8 cellular contexts compared by ENCODE assay signal in genomic region chr2:174633621-174633927, GRCh38. TPM values are rescaled to one million over a fixed set of nuclear protein-coding genes. Genes with fewer than 3 reads are reported as not detected.
DNase-seq lines count a peak whose midpoint lies in the region; ATAC-seq and TF ChIP-seq lines count a peak whose summit lies in the region.

No MANE protein-coding gene starts in this region.

- peaks cover 70% of the 10 kb centered on the region for H3K4me1 Mint-ChIP-seq in CD8-positive, alpha-beta T cell (ENCODE audit: low read depth)
- peaks cover 56% of the 10 kb centered on the region for H3K4me1 Mint-ChIP-seq in endothelial cell (ENCODE audit: unreplicated experiment)

- peak overlapping the region; percentile 61 for H3K4me2 ChIP-seq in osteoblast (ENCODE audit: insufficient read depth, low read length)

- ATAC-seq in CD8-positive, alpha-beta T cell, result no peak
- no peak for ATAC-seq in GM21786 (IDR thresholded peaks at IDR 0.05; ENCODE audit: unreplicated experiment)
- ATAC-seq in esophagus mucosa, result no peak

- intact Hi-C loops in CD8-positive, alpha-beta T cell (cut with DNase I, micrococcal nuclease), result loop anchor here (1.0 to 2.0 kb wide), 3 partner anchors 36 to 55 kb away; partner anchors contain the start of gene WIPF1 (in 1 of the 2)

- H4K20me1 ChIP-seq in osteoblast (ENCODE audit: insufficient read depth, low read length), result no peaks in the 10 kb centered on the region

- peaks cover 48% of the 10 kb centered on the region for H3K36me3 Mint-ChIP-seq in CD8-positive, alpha-beta T cell
- peaks cover 10% of the 10 kb centered on the region for H3K36me3 Mint-ChIP-seq in endothelial cell (ENCODE audit: low read depth, unreplicated experiment)

- H3K4me1 ChIP-seq in CD8-positive, alpha-beta T cell (ENCODE audit: insufficient read depth, low read length), result peaks cover 53% of the 10 kb centered on the region
- H3K4me1 ChIP-seq in osteoblast (ENCODE audit: insufficient read depth, low read length), result peaks cover 66% of the 10 kb centered on the region

- no peaks in the 10 kb centered on the region for H3K9me3 Mint-ChIP-seq in CD8-positive, alpha-beta T cell
- H3K9me3 Mint-ChIP-seq in endothelial cell (ENCODE audit: unreplicated experiment), result no peaks in the 10 kb centered on the region

- H3K27me3 ChIP-seq in CD8-positive, alpha-beta T cell (ENCODE audit: insufficient read depth, low read length), result no peaks in the 10 kb centered on the region
- no peaks in the 10 kb centered on the region for H3K27me3 ChIP-seq in osteoblast (ENCODE audit: insufficient read depth, low read length)

- H3K36me3 ChIP-seq in CD8-positive, alpha-beta T cell (ENCODE audit: insufficient read depth, low read length), result peaks cover 2% of the 10 kb centered on the region
- peaks cover 4% of the 10 kb centered on the region for H3K36me3 ChIP-seq in osteoblast (ENCODE audit: insufficient read depth, low read length)

- H3K4me3 Mint-ChIP-seq in CD8-positive, alpha-beta T cell, result peak overlapping the region; percentile 95
- no peak overlapping the region for H3K4me3 Mint-ChIP-seq in endothelial cell (ENCODE audit: unreplicated experiment)

- H3K27ac Mint-ChIP-seq in CD8-positive, alpha-beta T cell, result peak overlapping the region; percentile 98
- peak overlapping the region; percentile 92 for H3K27ac Mint-ChIP-seq in endothelial cell (ENCODE audit: unreplicated experiment)

- no peaks in the 10 kb centered on the region for H3K27me3 Mint-ChIP-seq in CD8-positive, alpha-beta T cell (ENCODE audit: low read depth)
- peaks cover 1% of the 10 kb centered on the region for H3K27me3 Mint-ChIP-seq in endothelial cell (ENCODE audit: unreplicated experiment)

- H3K27ac ChIP-seq in CD8-positive, alpha-beta T cell (ENCODE audit: low read depth, low read length), result peak overlapping the region; percentile 49
- H3K27ac ChIP-seq in osteoblast (ENCODE audit: low read depth, low read length), result peak overlapping the region; percentile 83

- no peaks in the 10 kb centered on the region for H3K9me3 ChIP-seq in CD8-positive, alpha-beta T cell (ENCODE audit: low read length)
- no peaks in the 10 kb centered on the region for H3K9me3 ChIP-seq in osteoblast (ENCODE audit: low read depth, low read length)

- no peak for DNase-seq in CD8-positive, alpha-beta T cell
- DNase-seq in MV-4-11 (lab: John Stamatoyannopoulos, UW), result peak; percentile 42
- DNase-seq in endothelial cell (ENCODE audit: low spot score), result peak; percentile 25
- no peak for DNase-seq in osteoblast (ENCODE audit: insufficient read length, low spot score, missing footprints)
- no peak for DNase-seq in stimulated activated naive CD4-positive, alpha-beta T cell treated with Interleukin-2 at 50 U/mL for 16 hours (lab: John Stamatoyannopoulos, UW)
- no peak for DNase-seq in mucosa of gallbladder (ENCODE audit: low spot score)

- POLR2A ChIA-PET in CD8-positive, alpha-beta T cell (lab: Charles Lee), result interaction anchor here (1.0 to 2.8 kb wide), 11 partner anchors 18 to 147 kb away, joined by 3 to 14 read pairs (median 4); partner anchors contain the start of genes GPR155 and WIPF1

- peak overlapping the region; percentile 70 for H2AFZ ChIP-seq in osteoblast (ENCODE audit: low read length)

- CTCF ChIA-PET in CD8-positive, alpha-beta T cell (lab: Charles Lee), result interaction anchor here (0.7 to 3.6 kb wide), 13 partner anchors 17 to 216 kb away, joined by 3 to 35 read pairs (median 5); partner anchors contain the start of gene WIPF1

- peak overlapping the region; percentile 71 for H3K4me3 ChIP-seq in CD8-positive, alpha-beta T cell (ENCODE audit: low read depth, low read length)
- H3K4me3 ChIP-seq in osteoblast (ENCODE audit: insufficient read depth, low read length), result no peak overlapping the region

- no peak for TF ChIP-seq CTCF in CD8-positive, alpha-beta T cell (IDR thresholded peaks at IDR 0.05)
- TF ChIP-seq CTCF in endothelial cell (IDR thresholded peaks at IDR 0.05; ENCODE audit: unreplicated experiment), result no peak
- no peak for TF ChIP-seq CTCF in osteoblast (IDR thresholded peaks at IDR 0.05; ENCODE audit: extremely low read depth, low read depth, low read length)

- H3K79me2 ChIP-seq in osteoblast (ENCODE audit: insufficient read depth, low read length), result peaks cover 40% of the 10 kb centered on the region

RNA-seq across cellular contexts. Expression of gene WIPF1, which starts 36.0 kb away (rescaled TPM):
- total RNA-seq in CD8-positive, alpha-beta T cell, result 100 to 1,000 TPM; 275 to 282 TPM
- total RNA-seq in endothelial cell (ENCODE audit: unreplicated experiment) (62.8 TPM), osteoblast (17.7 and 18.0 TPM in 2 replicates), esophagus mucosa (3.1 TPM), mucosa of gallbladder (64.9 TPM)

Comparison
In these comparisons a context has a peak if more than half of its experiments do, and no peak if none do; other contexts are left out.
1. DNase-seq: peak in MV-4-11 (single experiment) and endothelial cell (single experiment); none in CD8-positive, alpha-beta T cell (0 of 7), osteoblast (single experiment), stimulated activated naive CD4-positive, alpha-beta T cell treated with Interleukin-2 at 50 U/mL for 16 hours (single experiment) and mucosa of gallbladder (single experiment).